ENCODE assay signal across 8 cellular contexts in the genomic region with DNA sequence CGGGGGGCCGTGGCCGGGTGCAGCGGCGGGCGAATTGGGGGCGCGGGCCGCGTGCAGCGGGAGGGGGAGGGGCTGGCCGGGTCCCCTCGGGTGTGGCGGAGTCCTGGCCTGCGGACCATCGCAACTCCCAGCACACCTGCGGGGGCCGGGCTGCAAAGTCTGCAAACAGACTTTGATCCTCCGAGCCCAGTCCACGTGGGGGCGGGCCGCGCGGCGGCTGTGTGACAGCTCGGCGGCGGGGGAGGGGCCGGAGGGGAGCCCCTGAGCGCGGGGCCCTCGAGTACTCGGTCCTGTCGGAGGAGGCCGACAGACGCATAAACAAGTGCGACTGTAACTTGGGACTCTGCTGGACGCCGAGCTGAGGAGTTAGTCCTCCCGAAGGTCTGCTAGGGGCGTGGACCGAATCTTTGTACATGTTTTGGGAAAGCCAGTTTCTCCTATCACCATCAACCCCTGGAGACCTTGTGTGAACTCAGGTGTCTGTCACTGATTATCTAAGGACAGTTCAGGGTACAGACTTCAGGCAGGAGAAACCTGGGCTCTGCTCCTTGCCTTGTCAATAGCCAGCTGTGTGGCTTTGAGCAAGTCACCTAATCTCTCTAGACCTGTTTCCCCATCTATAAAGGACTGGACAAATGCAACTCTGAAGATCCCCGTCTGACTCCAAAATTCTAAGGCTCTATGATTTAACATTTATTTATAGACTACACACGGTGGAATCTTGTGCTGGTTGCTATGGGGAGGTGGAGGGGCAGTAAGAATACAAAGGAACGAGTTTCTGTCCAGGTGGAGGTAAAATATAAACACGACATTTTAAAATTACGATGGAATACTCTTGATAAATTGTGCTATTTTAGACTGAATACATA. TPM values are rescaled to one million over a fixed set of nuclear protein-coding genes. Genes with fewer than 3 reads are reported as not detected.
A peak's percentile ranks its signal among the peaks of the same experiment; 100 is the strongest.
DNase-seq lines count a peak whose midpoint lies in the region; ATAC-seq and TF ChIP-seq lines count a peak whose summit lies in the region.

No MANE protein-coding gene starts in this region.

- no TSS peak for BruUV-seq in Panc1 (replicated peaks; lab: Mats Ljungman, UMichigan)

- no peaks in the 10 kb centered on the region for H3K9me3 ChIP-seq in Panc1 (ENCODE audit: control insufficient read depth, insufficient read depth, low read depth, low read length)
- no peaks in the 10 kb centered on the region for H3K9me3 ChIP-seq in lung (ENCODE audit: control insufficient read depth in 2 of 2, insufficient read depth in 1 of 2, low read length in 1 of 2)
- H3K9me3 ChIP-seq in transverse colon: no peaks in the 10 kb centered on the region

- H3K4me3 ChIP-seq in Panc1 (ENCODE audit: low read depth in 2 of 2, low read length in 2 of 2): peak overlapping the region; percentile 70 to 94
- H3K4me3 ChIP-seq in lung: peak overlapping the region; percentile 59
- peak overlapping the region; percentile 54 to 93 (median 88) for H3K4me3 ChIP-seq in transverse colon

- H3K27me3 ChIP-seq in Panc1 (ENCODE audit: control insufficient read depth, insufficient read depth, low read length) (no peaks in the 10 kb centered on the region), lung (ENCODE audit: control insufficient read depth, insufficient read depth) (no peaks in the 10 kb centered on the region), transverse colon (no peaks in the 10 kb centered on the region)

- H3K4me1 ChIP-seq in Panc1 (ENCODE audit: control insufficient read depth, insufficient read depth, low read length) (peaks cover 27% of the 10 kb centered on the region), lung (ENCODE audit: control insufficient read depth in 2 of 2, insufficient read depth in 2 of 2, low read length in 2 of 2) (peaks cover 2 to 16% of the 10 kb centered on the region in 2 donors), transverse colon (peaks cover 23 to 55% (median 28%) of the 10 kb centered on the region in 4 donors)

- in situ Hi-C loops in Panc1 (cut with HindIII; ENCODE audit: low pct_unique_long_range_greater_than_20kb, low sequenced_read_pairs): no loop called here
- in situ Hi-C loops in transverse colon (cut with MboI; ENCODE audit: low pct_ligation_motif_present in 1 of 4, low pct_unique_long_range_greater_than_20kb in 1 of 4, low sequenced_read_pairs in 3 of 4): loop anchor here in 2 of 4 donors (10.0 kb wide), 1 partner anchor 75 kb away; no protein-coding TSS in a partner anchor

- DNase-seq in NCI-H2081 (lab: John Stamatoyannopoulos, UW): peak; percentile 70 to 77
- DNase-seq in NCI-H2081 treated with DMSO at 0.1 percent for 48 hours (lab: John Stamatoyannopoulos, UW): no peak
- DNase-seq in HPDE6-E6E7 (ENCODE audit: extremely low spot score): peak; percentile 61
- no peak for DNase-seq in Panc1 (ENCODE audit: low read depth, low spot score)
- DNase-seq in cerebellar cortex (ENCODE audit: low spot score): peak; percentile 62
- DNase-seq in lung (ENCODE audit: low spot score): no peak
- DNase-seq in transverse colon: peak; percentile 90

- peaks cover 16% of the 10 kb centered on the region; the same call in 1 of the 2 replicates for H3K36me3 ChIP-seq in Panc1 (ENCODE audit: control insufficient read depth, insufficient read depth, low read length)
- peaks cover 3% of the 10 kb centered on the region in 2 donors for H3K36me3 ChIP-seq in lung (ENCODE audit: control insufficient read depth in 2 of 2, insufficient read depth in 2 of 2, low read length in 2 of 2)
- peaks cover 0 to 8% (median 0%) of the 10 kb centered on the region in 4 donors for H3K36me3 ChIP-seq in transverse colon

- H3K27ac ChIP-seq in Panc1 (ENCODE audit: low read length) (peak overlapping the region; percentile 60), lung (ENCODE audit: low read depth in 1 of 2, low read length in 1 of 2) (peak overlapping the region; percentile 45 to 47), transverse colon (peak overlapping the region; percentile 94 to 99 (median 98))

- ATAC-seq in GM21515 (IDR thresholded peaks at IDR 0.05; ENCODE audit: unreplicated experiment) (peak; percentile 37), Panc1 (peak; percentile 68), lung (ENCODE audit: insufficient read depth, low FRiP score) (peak; percentile 30)

- TF ChIP-seq POLR2A in transverse colon (IDR thresholded peaks at IDR 0.05): no peak

- POLR2A ChIA-PET in Panc1 (lab: Charles Lee): no interaction called here

- intact Hi-C loops in Panc1 (cut with micrococcal nuclease; ENCODE audit: unreplicated experiment): no loop called here
- intact Hi-C loops in transverse colon (cut with DNase I; ENCODE audit: low total_unique reads): no loop called here

- no peak for TF ChIP-seq EP300 in transverse colon (IDR thresholded peaks at IDR 0.05; ENCODE audit: low read depth)

- TF ChIP-seq CTCF in Panc1 (IDR thresholded peaks at IDR 0.05) (no peak), lung (IDR thresholded peaks at IDR 0.05; ENCODE audit: control extremely low read depth, extremely low read depth) (no peak), transverse colon (IDR thresholded peaks at IDR 0.05) (no peak)

- 6 to 9% methylated on average over 34 to 47 of the region's 47 CpGs for WGBS in lung, 2 donors
- WGBS in transverse colon (ENCODE audit: low coverage in 1 of 2), 2 donors: 7 to 10% methylated on average over 4 to 14 of the region's 47 CpGs

- CTCF ChIA-PET in Panc1 (lab: Charles Lee): no interaction called here

RNA-seq across cellular contexts. Expression of gene SLC30A1, which starts 0.7 kb away (rescaled TPM):
- total RNA-seq in Panc1 (2021; ENCODE audit: unreplicated experiment): 34.5 TPM
- 18.6 TPM for polyA plus RNA-seq in Panc1 (2012; ENCODE audit: insufficient read length)
- total RNA-seq in lung: 10 to 100 TPM; 23.6 to 26.3 TPM
- 1 to 10 TPM; 3.1 to 5.3 TPM for polyA plus RNA-seq in lung
- 10 to 100 TPM; 14.5 to 42.3 (median 26.0) TPM for total RNA-seq in transverse colon

Comparison
In these comparisons a context has a peak if more than half of its experiments do, and no peak if none do; other contexts are left out.
1. DNase-seq: peak in NCI-H2081 (2 of 2), HPDE6-E6E7 (single experiment), cerebellar cortex (single experiment) and transverse colon (single experiment); none in NCI-H2081 treated with DMSO at 0.1 percent for 48 hours (single experiment), Panc1 (single experiment) and lung (single experiment).
2. H3K27ac ChIP-seq: peak in every context shown above with its lines; median percentile 98 in transverse colon; 60 in Panc1; 46 in lung.
3. Peak in every context shown above with its lines, with median percentiles within 50 percentile points of each other: ATAC-seq and H3K4me3 ChIP-seq.